ENCODE assay signal across 8 cellular contexts in genomic region chr6:79077680-79078056, GRCh38. TPM values are rescaled to one million over a fixed set of nuclear protein-coding genes. Genes with fewer than 3 reads are reported as not detected.
DNase-seq lines count a peak whose midpoint lies in the region; ATAC-seq and TF ChIP-seq lines count a peak whose summit lies in the region.

No MANE protein-coding gene starts in this region.

- peak overlapping the region; percentile 83 to 94 for H3K9ac ChIP-seq in colonic mucosa (ENCODE audit: low read depth in 2 of 2, low read length in 2 of 2)

- intact Hi-C loops in colonic mucosa (cut with DNase I), result loop anchor here (5.0 kb wide), 1 partner anchor 155 kb away; the partner anchor contains the start of gene HMGN3
- intact Hi-C loops in aorta (cut with DNase I), result loop anchor here (1.0 to 10.0 kb wide), 4 partner anchors 157 to 1613 kb away; partner anchors contain the start of genes HMGN3 (in 2 of the 2), LCA5 (in 2 of the 2) and HTR1B (in 1 of the 2)

- DNase-seq in DMS79 treated with DMSO at 0.1 percent for 48 hours (lab: John Stamatoyannopoulos, UW) (peak; percentile 64), Peyer's patch (no peak), colonic mucosa (no peak), mucosa of gallbladder (ENCODE audit: low spot score) (peak; percentile 33), aorta (no peak), islet precursor cell (no peak)

- no peak for TF ChIP-seq POLR2A in Peyer's patch (IDR thresholded peaks at IDR 0.05)

- H3K27me3 ChIP-seq in Peyer's patch (no peaks in the 10 kb centered on the region), colonic mucosa (no peaks in the 10 kb centered on the region), aorta (ENCODE audit: control insufficient read depth in 1 of 2, insufficient read depth in 2 of 2, low read length in 1 of 2) (no peaks in the 10 kb centered on the region)

- H3K4me1 ChIP-seq in Peyer's patch (peaks cover 0 to 15% (median 0%) of the 10 kb centered on the region in 4 donors), colonic mucosa (peaks cover 9% of the 10 kb centered on the region), aorta (ENCODE audit: control insufficient read depth in 1 of 2, insufficient read depth in 2 of 2, low read length in 2 of 2) (no peaks in the 10 kb centered on the region)

- 0 to 1% methylated on average over 20 to 54 of the region's 54 CpGs for WGBS in aorta, 2 donors

- ATAC-seq in GM19372 (IDR thresholded peaks at IDR 0.05; ENCODE audit: low read depth, unreplicated experiment) (peak; percentile 28), HG03342 (IDR thresholded peaks at IDR 0.05; ENCODE audit: unreplicated experiment) (peak; percentile 27), aorta (ENCODE audit: low FRiP score) (peak; percentile 56)

- no peak for TF ChIP-seq CTCF in Peyer's patch (IDR thresholded peaks at IDR 0.05)
- TF ChIP-seq CTCF in colonic mucosa (IDR thresholded peaks at IDR 0.05), result no peak

- H3K9me3 ChIP-seq in Peyer's patch (no peaks in the 10 kb centered on the region), colonic mucosa (no peaks in the 10 kb centered on the region), aorta (ENCODE audit: control insufficient read depth, low read length) (no peaks in the 10 kb centered on the region)

- H3K4me3 ChIP-seq in Peyer's patch, result peak overlapping the region; percentile 85 to 96 (median 92)
- H3K4me3 ChIP-seq in colonic mucosa, result peak overlapping the region; percentile 75
- H3K4me3 ChIP-seq in aorta (ENCODE audit: low read length in 2 of 2), result peak overlapping the region; percentile 97 to 100

- H3K27ac ChIP-seq in Peyer's patch, result peak overlapping the region; percentile 94 to 99 (median 97)
- H3K27ac ChIP-seq in colonic mucosa, result peak overlapping the region; percentile 99
- H3K27ac ChIP-seq in aorta (ENCODE audit: low read depth in 1 of 2, low read length in 2 of 2), result peak overlapping the region; percentile 72 to 84

- H3K36me3 ChIP-seq in Peyer's patch (no peaks in the 10 kb centered on the region), colonic mucosa (no peaks in the 10 kb centered on the region), aorta (ENCODE audit: control insufficient read depth in 1 of 2, insufficient read depth in 2 of 2, low read length in 1 of 2) (no peaks in the 10 kb centered on the region)

RNA-seq across cellular contexts. Expression of gene PHIP, which starts 0.4 kb away (rescaled TPM):
- total RNA-seq in Peyer's patch (10 to 100 TPM; 20.2 to 65.2 (median 25.1) TPM), colonic mucosa (10 to 100 TPM; 19.3 to 20.5 TPM), mucosa of gallbladder (32.0 TPM), aorta (10 to 100 TPM; 31.5 to 38.0 TPM)
- polyA plus RNA-seq in aorta, result 10 to 100 TPM in 1 of 2 donors, 1 to 10 TPM in 1; 2.9 to 10.5 TPM

Comparison
In these comparisons a context has a peak if more than half of its experiments do, and no peak if none do; other contexts are left out.
1. DNase-seq: peak in DMS79 treated with DMSO at 0.1 percent for 48 hours (single experiment) and mucosa of gallbladder (single experiment); none in Peyer's patch (0 of 3), colonic mucosa (single experiment), aorta (0 of 2) and islet precursor cell (single experiment).
2. Peak in every context shown above with its lines, with median percentiles within 50 percentile points of each other: ATAC-seq, H3K27ac ChIP-seq and H3K4me3 ChIP-seq.